7 cellular contexts compared by ENCODE assay signal in the genomic region with DNA sequence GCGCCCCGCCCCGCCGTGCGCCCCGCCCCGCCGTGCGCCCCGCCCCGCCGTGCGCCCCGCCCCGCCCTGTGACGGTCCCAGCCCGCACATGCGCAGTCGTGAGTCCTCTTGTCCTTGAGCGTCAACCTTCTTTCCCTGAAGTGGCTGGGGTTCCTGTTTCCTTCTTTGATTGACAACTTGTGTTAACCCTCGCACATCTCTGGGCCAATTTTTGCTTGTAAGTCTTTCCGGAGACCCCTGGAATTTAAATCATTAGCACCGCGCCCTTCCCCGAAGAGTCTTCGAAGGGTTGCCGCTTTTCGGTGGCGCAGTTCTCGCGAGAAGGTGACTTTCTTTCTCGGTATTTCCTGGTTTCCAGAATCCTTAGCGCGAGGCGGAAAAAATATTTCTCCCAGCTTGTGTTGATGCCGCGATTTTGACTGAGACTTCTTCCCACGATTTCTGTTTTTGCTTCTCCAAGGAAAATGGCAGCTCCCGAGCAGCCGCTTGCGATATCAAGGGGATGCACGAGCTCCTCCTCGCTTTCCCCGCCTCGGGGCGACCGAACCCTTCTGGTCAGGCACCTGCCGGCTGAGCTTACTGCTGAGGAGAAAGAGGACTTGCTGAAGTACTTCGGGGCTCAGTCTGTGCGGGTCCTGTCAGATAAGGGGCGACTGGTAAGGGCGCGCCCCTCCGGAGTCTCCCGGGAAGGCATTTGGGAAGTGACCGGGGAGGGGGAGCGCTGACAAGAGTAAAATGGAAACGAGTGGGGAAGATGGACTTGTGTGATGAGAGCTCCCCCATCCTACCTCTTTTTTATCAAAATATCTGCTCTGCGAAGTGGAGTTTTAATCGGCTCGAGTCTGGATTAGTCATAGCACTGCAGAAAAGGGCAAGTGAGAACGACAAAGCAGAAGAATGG.
DNase-seq lines count a peak whose midpoint lies in the region; ATAC-seq and TF ChIP-seq lines count a peak whose summit lies in the region.

A gene with protein sequence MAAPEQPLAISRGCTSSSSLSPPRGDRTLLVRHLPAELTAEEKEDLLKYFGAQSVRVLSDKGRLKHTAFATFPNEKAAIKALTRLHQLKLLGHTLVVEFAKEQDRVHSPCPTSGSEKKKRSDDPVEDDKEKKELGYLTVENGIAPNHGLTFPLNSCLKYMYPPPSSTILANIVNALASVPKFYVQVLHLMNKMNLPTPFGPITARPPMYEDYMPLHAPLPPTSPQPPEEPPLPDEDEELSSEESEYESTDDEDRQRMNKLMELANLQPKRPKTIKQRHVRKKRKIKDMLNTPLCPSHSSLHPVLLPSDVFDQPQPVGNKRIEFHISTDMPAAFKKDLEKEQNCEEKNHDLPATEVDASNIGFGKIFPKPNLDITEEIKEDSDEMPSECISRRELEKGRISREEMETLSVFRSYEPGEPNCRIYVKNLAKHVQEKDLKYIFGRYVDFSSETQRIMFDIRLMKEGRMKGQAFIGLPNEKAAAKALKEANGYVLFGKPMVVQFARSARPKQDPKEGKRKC (plus strand): TSS at position 93 of the 901 bp plus-strand sequence. CDS start 372 bp downstream, at position 465.

- in situ Hi-C loops in astrocyte of the cerebellum (cut with HindIII; ENCODE audit: low sequenced_read_pairs) = no loop called here

- DNase-seq in NCI-H2029 (lab: John Stamatoyannopoulos, UW) (peak; percentile 93), T-helper 22 cell (ENCODE audit: low read depth) (peak; percentile 73), astrocyte of the cerebellum (ENCODE audit: low read depth) (peak; percentile 86), hippocampal formation (lab: John Stamatoyannopoulos, UW) (peak; percentile 84 to 87), retina (peak; percentile 96)

- ATAC-seq in GM18505 (IDR thresholded peaks at IDR 0.05; ENCODE audit: unreplicated experiment) = peak; percentile 79
- peak; percentile 71 for ATAC-seq in HG02973 (IDR thresholded peaks at IDR 0.05; ENCODE audit: unreplicated experiment)

- peak within 1 kb of the TSS; percentile 90 for H3K4me3 ChIP-seq in astrocyte of the cerebellum (ENCODE audit: low read depth, low read length)

- TF ChIP-seq POLR2A in GM18505 (IDR thresholded peaks at IDR 0.05; ENCODE audit: borderline replicate concordance, extremely low read depth, insufficient read depth, insufficient read length) = peak; percentile 40

- no peak for TF ChIP-seq CTCF in astrocyte of the cerebellum (IDR thresholded peaks at IDR 0.05; ENCODE audit: low read depth, low read length, missing control alignments)

Comparison
In these comparisons a context has a peak if more than half of its experiments do, and no peak if none do; other contexts are left out.
1. Peak in every context shown above with its lines: DNase-seq, ATAC-seq and H3K4me3 ChIP-seq.